23 cellular contexts compared by ENCODE assay signal in the genomic region with DNA sequence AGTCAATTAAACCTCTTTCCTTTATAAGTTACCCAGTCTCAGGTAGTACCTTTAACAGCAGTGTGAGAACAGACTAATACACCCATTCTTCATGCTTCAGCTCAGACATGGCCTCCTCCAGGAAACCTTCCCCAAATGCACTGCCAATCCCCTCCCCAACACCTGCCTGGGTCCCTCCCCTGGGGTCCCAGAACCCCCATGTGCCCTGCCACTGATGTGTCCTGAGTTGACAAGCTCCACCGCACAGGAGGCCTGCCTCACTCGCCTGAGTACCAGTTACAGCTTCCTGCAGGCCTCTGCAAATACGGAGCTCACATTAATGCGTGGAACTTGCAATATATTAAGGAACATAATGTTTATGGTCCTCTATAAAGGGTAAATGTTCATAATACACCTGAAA. TPM values are rescaled to one million over a fixed set of nuclear protein-coding genes. Genes with fewer than 3 reads are reported as not detected.
"Had no signal": no experiment of that assay in that cellular context is flagged by ENCODE, and none has a peak within 500 bp of the region (broad histone marks: within the 10 kb centered on the region; RNA-seq: fewer than 3 reads in every experiment).

No MANE protein-coding gene starts in this region.

- H3K4me3 Mint-ChIP-seq: dendritic cell treated with granulocyte-macrophage colony-stimulating factor and Interleukin-4, amounts not matched to agents 40 ng/mL and 50 ng/mL, for 4 days; naive thymus-derived CD4-positive, alpha-beta T cell; nephron; neural progenitor cell had no signal

- H3K27ac Mint-ChIP-seq: dendritic cell treated with granulocyte-macrophage colony-stimulating factor and Interleukin-4, amounts not matched to agents 40 ng/mL and 50 ng/mL, for 4 days; naive thymus-derived CD4-positive, alpha-beta T cell; progenitor cell of endocrine pancreas had no signal

- DNase-seq: effector CD8-positive, alpha-beta T cell; foreskin keratinocyte; kidney; midbrain; naive thymus-derived CD4-positive, alpha-beta T cell; right lobe of liver; small intestine; stimulated activated CD4-positive, alpha-beta T cell treated with anti-CD3 and anti-CD28 coated beads, Interleukin-15, amount 100 ng/mL, for 24 hours; stimulated activated CD4-positive, alpha-beta T cell treated with anti-CD3 and anti-CD28 coated beads, Interleukin-2, amount 100 ng/mL, for 48 hours; stimulated activated naive CD4-positive, alpha-beta T cell treated with Interleukin-2 at 50 U/mL for 16 hours; substantia nigra; testis; upper lobe of left lung had no signal

- H3K36me3 ChIP-seq: esophagus muscularis mucosa, neural progenitor cell, right lobe of liver, tibial nerve, upper lobe of left lung had no signal

- H3K36me3 Mint-ChIP-seq: naive thymus-derived CD4-positive, alpha-beta T cell; neural progenitor cell had no signal

- H3K4me3 ChIP-seq: esophagus muscularis mucosa, lung, neural progenitor cell, right lobe of liver, testis, tibial nerve, upper lobe of left lung had no signal

- H3K27ac ChIP-seq: esophagus muscularis mucosa, foreskin keratinocyte, neural progenitor cell, parathyroid adenoma, right lobe of liver, testis, tibial nerve, upper lobe of left lung had no signal

- H3K4me1 ChIP-seq: esophagus muscularis mucosa, foreskin keratinocyte, neural progenitor cell, parathyroid adenoma, right lobe of liver, testis, tibial nerve, upper lobe of left lung had no signal

- H3K27me3 ChIP-seq: foreskin keratinocyte, right lobe of liver, testis, tibial nerve, upper lobe of left lung had no signal

- H3K9me3 ChIP-seq: esophagus muscularis mucosa, right lobe of liver, testis, tibial nerve, upper lobe of left lung had no signal

- H3K9ac ChIP-seq: neural progenitor cell, parathyroid adenoma had no signal

- ATAC-seq: foreskin keratinocyte; left lobe of liver; naive thymus-derived CD4-positive, alpha-beta T cell; right lobe of liver had no signal

- H3K9me3 Mint-ChIP-seq: dendritic cell treated with granulocyte-macrophage colony-stimulating factor and Interleukin-4, amounts not matched to agents 40 ng/mL and 50 ng/mL, for 4 days; nephron; neural progenitor cell had no signal

RNA-seq across cellular contexts. Expression of a gene that starts 34.9 kb away (rescaled TPM):
- total RNA-seq: endothelial cell of umbilical vein, foreskin keratinocyte had no signal
- polyA plus RNA-seq: foreskin keratinocyte; naive thymus-derived CD4-positive, alpha-beta T cell had no signal
